10 cellular contexts compared by ENCODE assay signal in the genomic region with DNA sequence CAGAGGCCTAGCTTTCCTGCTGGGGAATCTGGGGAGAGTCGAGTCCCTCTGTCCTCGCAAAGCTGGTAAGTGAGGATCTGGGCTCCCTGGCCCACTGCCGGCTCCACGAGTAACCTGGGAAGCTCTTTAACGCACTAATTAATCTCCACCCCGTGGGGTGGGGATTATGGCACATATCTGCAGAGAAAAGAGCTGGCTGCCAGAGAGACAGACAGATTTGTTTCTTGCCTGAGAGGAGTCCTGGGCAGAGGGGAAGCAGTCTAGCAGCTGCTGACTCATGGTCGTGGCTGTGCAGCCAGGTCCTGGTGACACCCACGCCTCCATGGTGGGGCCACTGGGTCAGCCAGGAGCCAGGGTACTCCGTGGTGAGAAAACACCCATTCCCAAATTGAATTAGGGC. TPM values are rescaled to one million over a fixed set of nuclear protein-coding genes. Genes with fewer than 3 reads are reported as not detected.
DNase-seq lines count a peak whose midpoint lies in the region; ATAC-seq, FAIRE-seq and TF ChIP-seq lines count a peak whose summit lies in the region.
"Had no signal": no experiment of that assay in that cellular context is flagged by ENCODE, and none has a peak within 500 bp of the region (broad histone marks: within the 10 kb centered on the region; RNA-seq: fewer than 3 reads in every experiment).

No MANE protein-coding gene starts in this region.

- peak overlapping the region; percentile 35 for H3K27ac ChIP-seq in SJCRH30
- peak overlapping the region; percentile 37 for H3K27ac ChIP-seq in psoas muscle
- H3K27ac ChIP-seq: VCaP had no signal

- TF ChIP-seq CTCF in D721Med (IDR thresholded peaks at IDR 0.05; ENCODE audit: insufficient read depth, missing control alignments) (no peak), fibroblast of pulmonary artery (IDR thresholded peaks at IDR 0.05; ENCODE audit: low read length, missing control alignments) (no peak), psoas muscle (IDR thresholded peaks at IDR 0.05) (no peak)

- H3K4me1 ChIP-seq in SJCRH30: peaks cover 28% of the 10 kb centered on the region
- peaks cover 29% of the 10 kb centered on the region for H3K4me1 ChIP-seq in psoas muscle

- DNase-seq in D721Med (ENCODE audit: insufficient read length, low spot score): peak; percentile 64
- DNase-seq in SJCRH30: peak in 1 of 2 experiments; percentile 55
- DNase-seq in fibroblast of pulmonary artery (ENCODE audit: low read depth): peak; percentile 59
- peak in 1 of 2 donors; percentile 63 for DNase-seq in psoas muscle
- DNase-seq in SK-N-DZ (ENCODE audit: low spot score): no peak
- no peak for DNase-seq in T-helper 2 cell
- DNase-seq in activated CD8-positive, alpha-beta T cell treated with anti-CD3 and anti-CD28 coated beads, Interleukin-2, amount 10 ng/mL, durations not matched to agents 7 days and 5 days: no peak

- no peaks in the 10 kb centered on the region for H3K4me1 Mint-ChIP-seq in activated CD8-positive, alpha-beta T cell treated with anti-CD3 and anti-CD28 coated beads, Interleukin-2, amount 10 ng/mL, durations not matched to agents 7 days and 5 days (ENCODE audit: low read depth)

- 38 to 60% (median 43%) methylated on average over 9 of the region's 9 CpGs for WGBS in psoas muscle, 3 donors

- ATAC-seq in psoas muscle (peak; percentile 62 to 65 (median 64)), HG02938 (IDR thresholded peaks at IDR 0.05; ENCODE audit: unreplicated experiment) (no peak)
- ATAC-seq in activated CD8-positive, alpha-beta T cell treated with anti-CD3 and anti-CD28 coated beads, Interleukin-2, amount 10 ng/mL, durations not matched to agents 7 days and 5 days: no peak

- H3K9me3 ChIP-seq in SJCRH30 (replicated peaks) (no peaks in the 10 kb centered on the region), psoas muscle (no peaks in the 10 kb centered on the region)

- FAIRE-seq in D721Med (lab: Jason Lieb, UNC): no peak
- FAIRE-seq: colon had no signal

- no peaks in the 10 kb centered on the region for H3K36me3 Mint-ChIP-seq in activated CD8-positive, alpha-beta T cell treated with anti-CD3 and anti-CD28 coated beads, Interleukin-2, amount 10 ng/mL, durations not matched to agents 7 days and 5 days (ENCODE audit: low read depth)

- intact Hi-C loops in psoas muscle (cut with DNase I): loop anchor here in 1 of 2 donors (5.0 kb wide), 1 partner anchor 46 kb away; no protein-coding TSS in a partner anchor

- no peak overlapping the region for H3K4me3 ChIP-seq in SJCRH30
- no peak overlapping the region for H3K4me3 ChIP-seq in fibroblast of pulmonary artery (replicated peaks; ENCODE audit: low read depth, low read length)
- H3K4me3 ChIP-seq in psoas muscle: no peak overlapping the region

- H3K27me3 ChIP-seq in SJCRH30 (no peaks in the 10 kb centered on the region), psoas muscle (ENCODE audit: insufficient read depth in 3 of 3, low read length in 2 of 3) (no peaks in the 10 kb centered on the region)

- no peaks in the 10 kb centered on the region for H3K9me3 Mint-ChIP-seq in activated CD8-positive, alpha-beta T cell treated with anti-CD3 and anti-CD28 coated beads, Interleukin-2, amount 10 ng/mL, durations not matched to agents 7 days and 5 days (ENCODE audit: insufficient read depth)

- CTCF ChIA-PET in activated CD8-positive, alpha-beta T cell treated with anti-CD3 and anti-CD28 coated beads, Interleukin-2, amount 10 ng/mL, durations not matched to agents 7 days and 5 days (lab: Charles Lee): interaction anchor here (2.1 kb wide), 1 partner anchor 12 kb away, joined by 6 read pairs; no protein-coding TSS in a partner anchor

- H3K4me3 Mint-ChIP-seq in activated CD8-positive, alpha-beta T cell treated with anti-CD3 and anti-CD28 coated beads, Interleukin-2, amount 10 ng/mL, durations not matched to agents 7 days and 5 days: no peak overlapping the region

- H3K36me3 ChIP-seq in SJCRH30 (no peaks in the 10 kb centered on the region), psoas muscle (ENCODE audit: insufficient read depth in 1 of 2, low read depth in 1 of 2) (no peaks in the 10 kb centered on the region)

- H3K27ac Mint-ChIP-seq in activated CD8-positive, alpha-beta T cell treated with anti-CD3 and anti-CD28 coated beads, Interleukin-2, amount 10 ng/mL, durations not matched to agents 7 days and 5 days: no peak overlapping the region

- POLR2A ChIA-PET in activated CD8-positive, alpha-beta T cell treated with anti-CD3 and anti-CD28 coated beads, Interleukin-2, amount 10 ng/mL, durations not matched to agents 7 days and 5 days (lab: Charles Lee): interaction anchor here (0.5 kb wide), 1 partner anchor 424 kb away, joined by 3 read pairs; no protein-coding TSS in a partner anchor

- H3K27me3 Mint-ChIP-seq in activated CD8-positive, alpha-beta T cell treated with anti-CD3 and anti-CD28 coated beads, Interleukin-2, amount 10 ng/mL, durations not matched to agents 7 days and 5 days (ENCODE audit: low read depth): peaks cover 8% of the 10 kb centered on the region

RNA-seq across cellular contexts. Expression of gene SORCS2, which starts 14.0 kb away (rescaled TPM):
- 1.1 and 1.4 TPM in 2 replicates for total RNA-seq in SJCRH30 (2014; rRNA removed; shearing (Covaris generic))
- 1 to 10 TPM in 2 of 4 donors, under 1 TPM in 2; 0.36 to 1.5 (median 0.89) TPM for total RNA-seq in psoas muscle
- polyA plus RNA-seq in psoas muscle: under 1 TPM; 0.18 to 0.32 (median 0.18) TPM
- not detected in 2 replicates for polyA plus RNA-seq in SK-N-DZ (2014; cell fraction: cytosol; rRNA removed)
- polyA plus RNA-seq in SK-N-DZ (2014; cell fraction: nucleus; rRNA removed): not detected in 2 replicates
- not detected for total RNA-seq in activated CD8-positive, alpha-beta T cell treated with anti-CD3 and anti-CD28 coated beads, Interleukin-2, amount 10 ng/mL, durations not matched to agents 7 days and 5 days

Comparison
In these comparisons a context has a peak if more than half of its experiments do, and no peak if none do; other contexts are left out.
1. DNase-seq: peak in D721Med (single experiment) and fibroblast of pulmonary artery (single experiment); none in SK-N-DZ (single experiment), T-helper 2 cell (0 of 5) and activated CD8-positive, alpha-beta T cell treated with anti-CD3 and anti-CD28 coated beads, Interleukin-2, amount 10 ng/mL, durations not matched to agents 7 days and 5 days (single experiment).
2. ATAC-seq: peak in psoas muscle (4 of 4); none in HG02938 (single experiment) and activated CD8-positive, alpha-beta T cell treated with anti-CD3 and anti-CD28 coated beads, Interleukin-2, amount 10 ng/mL, durations not matched to agents 7 days and 5 days (single experiment).